ENCODE assay signal across 17 cellular contexts in genomic region chr15:100520132-100520921, GRCh38. TPM values are rescaled to one million over a fixed set of nuclear protein-coding genes. Genes with fewer than 3 reads are reported as not detected.
DNase-seq lines count a peak whose midpoint lies in the region; ATAC-seq, FAIRE-seq and TF ChIP-seq lines count a peak whose summit lies in the region.
"Had no signal": no experiment of that assay in that cellular context is flagged by ENCODE, and none has a peak within 500 bp of the region (broad histone marks: within the 10 kb centered on the region; RNA-seq: fewer than 3 reads in every experiment).

No MANE protein-coding gene starts in this region.

- no peak for ATAC-seq in CD8-positive, alpha-beta T cell
- ATAC-seq in left ventricle myocardium superior (peak; percentile 51), HG02610 (IDR thresholded peaks at IDR 0.05; ENCODE audit: unreplicated experiment) (no peak)

- no peaks in the 10 kb centered on the region for H3K9me3 Mint-ChIP-seq in CD8-positive, alpha-beta T cell

- no peak overlapping the region for H3K27ac ChIP-seq in CD8-positive, alpha-beta T cell (ENCODE audit: low read depth, low read length)

- intact Hi-C loops in CD8-positive, alpha-beta T cell (cut with DNase I, micrococcal nuclease) = no loop called here
- intact Hi-C loops in left ventricle myocardium superior (cut with micrococcal nuclease) = no loop called here

- H3K27ac Mint-ChIP-seq in CD8-positive, alpha-beta T cell = peak overlapping the region; percentile 58
- H3K27ac Mint-ChIP-seq: stimulated activated naive B cell treated with anti-CD40 and anti-IgM and Interleukin-4, amounts not matched to agents 10 μg/mL and 1 μg/mL and 100 μg/mL, for 72 hours had no signal

- H3K4me1 Mint-ChIP-seq in CD8-positive, alpha-beta T cell (ENCODE audit: low read depth) = peaks cover 22% of the 10 kb centered on the region

- H3K4me3 ChIP-seq in CD8-positive, alpha-beta T cell (ENCODE audit: low read depth, low read length) = peak overlapping the region; percentile 6

- POLR2A ChIA-PET in CD8-positive, alpha-beta T cell (lab: Charles Lee) = no interaction called here

- no peak for TF ChIP-seq CTCF in CD8-positive, alpha-beta T cell (IDR thresholded peaks at IDR 0.05)

- H3K27me3 Mint-ChIP-seq in CD8-positive, alpha-beta T cell (ENCODE audit: low read depth) = no peaks in the 10 kb centered on the region

- H3K4me1 ChIP-seq in CD8-positive, alpha-beta T cell (ENCODE audit: insufficient read depth, low read length) = peaks cover 18% of the 10 kb centered on the region

- DNase-seq in AML-193 (lab: John Stamatoyannopoulos, UW) (peak; percentile 82 to 88), SIG-M5 treated with dmso at 0.1 percent for 504 hours (lab: John Stamatoyannopoulos, UW; ENCODE audit: unreplicated experiment) (peak; percentile 82), left ventricle myocardium superior (no peak), epidermal melanocyte (ENCODE audit: insufficient read length, low spot score) (no peak), NCI-H2171 treated with DMSO at 0.1 percent for 48 hours (lab: John Stamatoyannopoulos, UW) (no peak), RCC 7860 (ENCODE audit: low spot score) (no peak)
- peak in 1 of 7 experiments; percentile 49 for DNase-seq in CD8-positive, alpha-beta T cell
- DNase-seq: GDM1; islet precursor cell; NCI-H2171; OCI-M1; stimulated activated CD4-positive, alpha-beta T cell treated with anti-CD3 and anti-CD28 coated beads, Interleukin-4, amount 100 ng/mL, for 24 hours; stimulated activated naive B cell treated with anti-CD40 and anti-IgM and Interleukin-4, amounts not matched to agents 10 μg/mL and 1 μg/mL and 100 μg/mL, for 72 hours; T-helper 9 cell had no signal

- no peaks in the 10 kb centered on the region for H3K36me3 Mint-ChIP-seq in CD8-positive, alpha-beta T cell
- H3K36me3 Mint-ChIP-seq: stimulated activated naive B cell treated with anti-CD40 and anti-IgM and Interleukin-4, amounts not matched to agents 10 μg/mL and 1 μg/mL and 100 μg/mL, for 72 hours had no signal

- no peak for FAIRE-seq in RCC 7860 (lab: Jason Lieb, UNC)

- no peaks in the 10 kb centered on the region for H3K9me3 ChIP-seq in CD8-positive, alpha-beta T cell (ENCODE audit: low read length)

- CTCF ChIA-PET in CD8-positive, alpha-beta T cell (lab: Charles Lee) = no interaction called here

- peak overlapping the region; percentile 41 for H3K4me3 Mint-ChIP-seq in CD8-positive, alpha-beta T cell
- H3K4me3 Mint-ChIP-seq: stimulated activated naive B cell treated with anti-CD40 and anti-IgM and Interleukin-4, amounts not matched to agents 10 μg/mL and 1 μg/mL and 100 μg/mL, for 72 hours had no signal

- H3K27me3 ChIP-seq in CD8-positive, alpha-beta T cell (ENCODE audit: insufficient read depth, low read length) = no peaks in the 10 kb centered on the region

- no peaks in the 10 kb centered on the region for H3K36me3 ChIP-seq in CD8-positive, alpha-beta T cell (ENCODE audit: insufficient read depth, low read length)

RNA-seq across cellular contexts. Expression of gene CERS3, which starts 8.4 kb away (rescaled TPM):
- total RNA-seq in CD8-positive, alpha-beta T cell = 1 to 10 TPM in 1 of 2 experiments, under 1 TPM in 1; 0.92 to 1.2 TPM
- not detected for total RNA-seq in left ventricle myocardium superior
- total RNA-seq: myocyte, renal cortical epithelial cell had no signal

Comparison
In these comparisons a context has a peak if more than half of its experiments do, and no peak if none do; other contexts are left out.
1. DNase-seq: peak in AML-193 (2 of 2) and SIG-M5 treated with dmso at 0.1 percent for 504 hours (single experiment); none in left ventricle myocardium superior (single experiment), epidermal melanocyte (single experiment), NCI-H2171 treated with DMSO at 0.1 percent for 48 hours (single experiment) and RCC 7860 (single experiment).